8 cellular contexts compared by ENCODE assay signal in the genomic region with DNA sequence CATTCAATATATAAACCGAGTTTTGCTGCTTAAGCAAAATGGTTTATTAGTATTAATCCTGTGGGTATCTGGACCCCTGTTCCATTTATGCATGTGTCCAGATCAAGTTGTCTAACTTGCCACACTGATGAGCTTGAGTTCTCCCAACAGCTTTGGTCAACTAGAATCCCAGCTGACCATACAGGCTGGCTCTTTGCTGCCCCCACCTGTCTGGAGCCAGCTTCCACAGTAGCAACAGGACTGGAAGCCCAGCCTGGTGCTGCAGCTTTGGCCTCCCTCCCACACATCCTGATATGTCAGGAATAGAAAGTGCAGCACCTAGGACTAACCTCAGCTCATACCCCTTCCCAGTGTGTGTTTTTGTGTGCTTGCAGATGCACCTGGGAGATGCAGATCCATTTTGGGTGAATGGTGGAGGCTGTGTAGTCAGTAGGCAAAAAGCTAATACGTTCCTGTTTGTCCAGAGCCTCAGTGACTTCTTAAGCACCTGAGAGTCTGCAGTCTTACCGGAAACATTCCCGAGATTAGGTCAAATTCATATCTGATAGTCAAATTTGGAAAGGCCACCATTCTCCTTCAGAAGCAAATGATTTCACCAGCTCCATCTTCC. TPM values are rescaled to one million over a fixed set of nuclear protein-coding genes. Genes with fewer than 3 reads are reported as not detected.
A peak's percentile ranks its signal among the peaks of the same experiment; 100 is the strongest.
DNase-seq lines count a peak whose midpoint lies in the region; ATAC-seq and TF ChIP-seq lines count a peak whose summit lies in the region.

No MANE protein-coding gene starts in this region.

- peak; percentile 34 for DNase-seq in Daoy (ENCODE audit: low read depth)
- peak; percentile 71 for DNase-seq in HT-29 (ENCODE audit: low spot score)
- DNase-seq in RKO (ENCODE audit: low spot score) = peak; percentile 56
- peak; percentile 93 for DNase-seq in endodermal cell
- peak; percentile 5 for DNase-seq in mesenchymal stem cell
- DNase-seq in uterus = peak; percentile 17 to 27
- no peak for DNase-seq in NCI-H1048 (lab: John Stamatoyannopoulos, UW)

- H4K91ac ChIP-seq in mesenchymal stem cell (ENCODE audit: low read length) = no peak overlapping the region

- 66 to 84% methylated on average over 3 to 4 of the region's 4 CpGs for WGBS in endodermal cell (ENCODE audit: insufficient coverage in 1 of 2, insufficient read length in 1 of 2), 2 experiments
- 77% methylated on average over 3 of the region's 4 CpGs for WGBS in mesenchymal stem cell

- H3K4me1 ChIP-seq in endodermal cell (ENCODE audit: control insufficient read depth, insufficient read depth, low read length) (no peaks in the 10 kb centered on the region), mesenchymal stem cell (ENCODE audit: control insufficient read depth, insufficient read depth, low read depth, low read length) (no peaks in the 10 kb centered on the region), uterus (no peaks in the 10 kb centered on the region)

- H3K9me3 Mint-ChIP-seq in endodermal cell = no peaks in the 10 kb centered on the region

- TF ChIP-seq POLR2A in uterus (IDR thresholded peaks at IDR 0.05) = no peak

- no peak overlapping the region for H3K18ac ChIP-seq in mesenchymal stem cell (ENCODE audit: low read depth in 1 of 2, low read length in 2 of 2)

- no peak overlapping the region for H4K8ac ChIP-seq in mesenchymal stem cell (ENCODE audit: low read length)

- no peak overlapping the region for H2AFZ ChIP-seq in mesenchymal stem cell (ENCODE audit: low read depth, low read length)

- no peaks in the 10 kb centered on the region for H3K9me3 ChIP-seq in endodermal cell (ENCODE audit: control insufficient read depth, low read length)
- no peaks in the 10 kb centered on the region for H3K9me3 ChIP-seq in mesenchymal stem cell (ENCODE audit: control insufficient read depth, low read length)
- H3K9me3 ChIP-seq in uterus = no peaks in the 10 kb centered on the region

- H3K79me1 ChIP-seq in mesenchymal stem cell (replicated peaks; ENCODE audit: low read length, poor library complexity, severe bottlenecking) = no peaks in the 10 kb centered on the region

- no peak overlapping the region for H3K4ac ChIP-seq in mesenchymal stem cell (ENCODE audit: low read depth in 1 of 2, low read length in 2 of 2)

- no peak overlapping the region for H2BK120ac ChIP-seq in mesenchymal stem cell (ENCODE audit: low read depth, low read length)

- no peak overlapping the region for H3K4me2 ChIP-seq in mesenchymal stem cell (ENCODE audit: low read length, poor library complexity, severe bottlenecking)

- no peaks in the 10 kb centered on the region for H3K36me3 Mint-ChIP-seq in endodermal cell (ENCODE audit: low read depth)

- H3K4me1 Mint-ChIP-seq in endodermal cell = no peaks in the 10 kb centered on the region

- H2BK15ac ChIP-seq in mesenchymal stem cell (ENCODE audit: low read depth, poor library complexity, severe bottlenecking) = no peak overlapping the region

- H3K27ac Mint-ChIP-seq in endodermal cell = no peak overlapping the region

- H3K9ac ChIP-seq in endodermal cell (ENCODE audit: extremely low read depth, low read length, poor library complexity, severe bottlenecking) = no peak overlapping the region
- no peak overlapping the region for H3K9ac ChIP-seq in mesenchymal stem cell (ENCODE audit: low read length)

- H3K27ac ChIP-seq in endodermal cell (ENCODE audit: low read depth, low read length) (no peak overlapping the region), mesenchymal stem cell (ENCODE audit: low read length, poor library complexity, severe bottlenecking) (no peak overlapping the region), uterus (no peak overlapping the region)

- no peak overlapping the region for H3K23ac ChIP-seq in mesenchymal stem cell (ENCODE audit: low read length in 2 of 2)

- H2BK5ac ChIP-seq in mesenchymal stem cell (ENCODE audit: low read depth, low read length, poor library complexity, severe bottlenecking) = no peak overlapping the region

- H2AK5ac ChIP-seq in mesenchymal stem cell (ENCODE audit: low read length, severe bottlenecking) = no peak overlapping the region

- intact Hi-C loops in uterus (cut with DNase I; ENCODE audit: low total_unique reads) = no loop called here

- H3K27me3 ChIP-seq in endodermal cell (ENCODE audit: control insufficient read depth, insufficient read depth, low read length, poor library complexity, severe bottlenecking) (no peaks in the 10 kb centered on the region), mesenchymal stem cell (ENCODE audit: control insufficient read depth in 1 of 2, insufficient read depth in 1 of 2, low read length in 2 of 2) (no peaks in the 10 kb centered on the region), uterus (no peaks in the 10 kb centered on the region)

- H3K4me3 ChIP-seq in endodermal cell (ENCODE audit: low read length) = no peak overlapping the region
- no peak overlapping the region for H3K4me3 ChIP-seq in mesenchymal stem cell (ENCODE audit: insufficient read depth in 1 of 2, low read depth in 1 of 2, low read length in 2 of 2)
- no peak overlapping the region for H3K4me3 ChIP-seq in uterus

- ATAC-seq in GM19395 (IDR thresholded peaks at IDR 0.05; ENCODE audit: unreplicated experiment) = peak; percentile 88

- TF ChIP-seq CTCF in endodermal cell (conservative IDR thresholded peaks at IDR 0.05) (peak; percentile 93), uterus (IDR thresholded peaks at IDR 0.05) (peak; percentile 30 to 49 (median 36))

- no peaks in the 10 kb centered on the region for H3K27me3 Mint-ChIP-seq in endodermal cell (ENCODE audit: insufficient read depth)

- H2BK12ac ChIP-seq in mesenchymal stem cell (ENCODE audit: low read length in 2 of 2) = no peak overlapping the region

- H3K4me3 Mint-ChIP-seq in endodermal cell = no peak overlapping the region

- no peak overlapping the region for H3K14ac ChIP-seq in mesenchymal stem cell (ENCODE audit: low read length in 2 of 2)

- H3K36me3 ChIP-seq in endodermal cell (ENCODE audit: control insufficient read depth, insufficient read depth, low read length) (no peaks in the 10 kb centered on the region), mesenchymal stem cell (ENCODE audit: control insufficient read depth in 1 of 2, insufficient read depth in 2 of 2, low read depth in 1 of 2, low read length in 2 of 2) (no peaks in the 10 kb centered on the region), uterus (no peaks in the 10 kb centered on the region)

RNA-seq across cellular contexts. Expression of gene BEND5, which starts 40.9 kb away (rescaled TPM):
- total RNA-seq in Daoy (2014; rRNA removed; shearing (Covaris generic)) = 0.77 and 3.1 TPM in 2 replicates
- total RNA-seq in HT-29 (2014; rRNA removed; shearing (Covaris generic)) = not detected in 2 replicates
- total RNA-seq in endodermal cell = 1 to 10 TPM; 5.9 to 6.1 TPM
- polyA plus RNA-seq in endodermal cell (2013, experiment 1 of 2) = 22.5 TPM
- 28.4 TPM for polyA plus RNA-seq in endodermal cell (2013, experiment 2 of 2)
- polyA plus RNA-seq in mesenchymal stem cell (2013, experiment 1 of 2) = 0.06 TPM
- 0.33 TPM for polyA plus RNA-seq in mesenchymal stem cell (2013, experiment 2 of 2)
- 10 to 100 TPM in 1 of 4 donors, 1 to 10 TPM in 3; 4.1 to 13.9 (median 8.1) TPM for total RNA-seq in uterus
